In genomic region chr15:92811514-92811913, GRCh38 we compare ENCODE assay signal across 8 cellular contexts.
A peak's percentile ranks its signal among the peaks of the same experiment; 100 is the strongest.
DNase-seq lines count a peak whose midpoint lies in the region; ATAC-seq and TF ChIP-seq lines count a peak whose summit lies in the region.

No MANE protein-coding gene starts in this region.

- H3K4me3 ChIP-seq in left ventricle myocardium inferior (peak overlapping the region; percentile 75), kidney epithelial cell (ENCODE audit: low read depth, low read length) (peak overlapping the region; percentile 42)

- H3K27me3 ChIP-seq in left ventricle myocardium inferior (ENCODE audit: low read depth) (no peaks in the 10 kb centered on the region), kidney epithelial cell (ENCODE audit: control insufficient read depth, insufficient read depth, low read length) (no peaks in the 10 kb centered on the region)

- H3K27ac ChIP-seq in left ventricle myocardium inferior (replicated peaks) (peak overlapping the region; percentile 100), VCaP (peak overlapping the region; percentile 100), temporal lobe (ENCODE audit: low read depth, low read length) (peak overlapping the region; percentile 99)

- TF ChIP-seq CTCF in left ventricle myocardium inferior (IDR thresholded peaks at IDR 0.05; ENCODE audit: borderline replicate concordance) (no peak), VCaP (conservative IDR thresholded peaks at IDR 0.05) (no peak), kidney epithelial cell (IDR thresholded peaks at IDR 0.05; ENCODE audit: insufficient read depth, low read length, poor library complexity, severe bottlenecking) (no peak)

- no peak for DNase-seq in left ventricle myocardium inferior
- no peak for DNase-seq in left ventricle myocardium superior
- no peak for DNase-seq in kidney epithelial cell (ENCODE audit: low read depth)
- no peak for DNase-seq in COLO829 (ENCODE audit: low spot score)
- DNase-seq in UCSD-AML1 (lab: John Stamatoyannopoulos, UW; ENCODE audit: unreplicated experiment): no peak

- intact Hi-C loops in left ventricle myocardium inferior (cut with micrococcal nuclease) (loop anchor here (5.0 kb wide), 2 partner anchors 91 to 106 kb away; partner anchors contain the start of gene CHD2), left ventricle myocardium superior (cut with micrococcal nuclease) (loop anchor here (5.0 kb wide), 1 partner anchor 76 kb away; no protein-coding TSS in a partner anchor)

- no peak for ATAC-seq in left ventricle myocardium superior
- ATAC-seq in GM18867 (IDR thresholded peaks at IDR 0.05; ENCODE audit: unreplicated experiment): no peak

- H3K36me3 ChIP-seq in left ventricle myocardium inferior (no peaks in the 10 kb centered on the region), kidney epithelial cell (ENCODE audit: control insufficient read depth, insufficient read depth, low read length) (no peaks in the 10 kb centered on the region)

- peaks cover 36% of the 10 kb centered on the region for H3K4me1 ChIP-seq in left ventricle myocardium inferior

- no peaks in the 10 kb centered on the region for H3K9me3 ChIP-seq in left ventricle myocardium inferior (replicated peaks)
